In genomic region chr5:61333351-61334223, GRCh38 we compare ENCODE assay signal across 1 cellular context.
A peak's percentile ranks its signal among the peaks of the same experiment; 100 is the strongest.
TF ChIP-seq lines count a peak whose summit lies in the region.

No MANE protein-coding gene starts in this region.

TF ChIP-seq in HEK293, 187 proteins besides CTCF, POLR2A, EP300 and RAD21 (continued from another document):
- TF ChIP-seq, protein P1, sequence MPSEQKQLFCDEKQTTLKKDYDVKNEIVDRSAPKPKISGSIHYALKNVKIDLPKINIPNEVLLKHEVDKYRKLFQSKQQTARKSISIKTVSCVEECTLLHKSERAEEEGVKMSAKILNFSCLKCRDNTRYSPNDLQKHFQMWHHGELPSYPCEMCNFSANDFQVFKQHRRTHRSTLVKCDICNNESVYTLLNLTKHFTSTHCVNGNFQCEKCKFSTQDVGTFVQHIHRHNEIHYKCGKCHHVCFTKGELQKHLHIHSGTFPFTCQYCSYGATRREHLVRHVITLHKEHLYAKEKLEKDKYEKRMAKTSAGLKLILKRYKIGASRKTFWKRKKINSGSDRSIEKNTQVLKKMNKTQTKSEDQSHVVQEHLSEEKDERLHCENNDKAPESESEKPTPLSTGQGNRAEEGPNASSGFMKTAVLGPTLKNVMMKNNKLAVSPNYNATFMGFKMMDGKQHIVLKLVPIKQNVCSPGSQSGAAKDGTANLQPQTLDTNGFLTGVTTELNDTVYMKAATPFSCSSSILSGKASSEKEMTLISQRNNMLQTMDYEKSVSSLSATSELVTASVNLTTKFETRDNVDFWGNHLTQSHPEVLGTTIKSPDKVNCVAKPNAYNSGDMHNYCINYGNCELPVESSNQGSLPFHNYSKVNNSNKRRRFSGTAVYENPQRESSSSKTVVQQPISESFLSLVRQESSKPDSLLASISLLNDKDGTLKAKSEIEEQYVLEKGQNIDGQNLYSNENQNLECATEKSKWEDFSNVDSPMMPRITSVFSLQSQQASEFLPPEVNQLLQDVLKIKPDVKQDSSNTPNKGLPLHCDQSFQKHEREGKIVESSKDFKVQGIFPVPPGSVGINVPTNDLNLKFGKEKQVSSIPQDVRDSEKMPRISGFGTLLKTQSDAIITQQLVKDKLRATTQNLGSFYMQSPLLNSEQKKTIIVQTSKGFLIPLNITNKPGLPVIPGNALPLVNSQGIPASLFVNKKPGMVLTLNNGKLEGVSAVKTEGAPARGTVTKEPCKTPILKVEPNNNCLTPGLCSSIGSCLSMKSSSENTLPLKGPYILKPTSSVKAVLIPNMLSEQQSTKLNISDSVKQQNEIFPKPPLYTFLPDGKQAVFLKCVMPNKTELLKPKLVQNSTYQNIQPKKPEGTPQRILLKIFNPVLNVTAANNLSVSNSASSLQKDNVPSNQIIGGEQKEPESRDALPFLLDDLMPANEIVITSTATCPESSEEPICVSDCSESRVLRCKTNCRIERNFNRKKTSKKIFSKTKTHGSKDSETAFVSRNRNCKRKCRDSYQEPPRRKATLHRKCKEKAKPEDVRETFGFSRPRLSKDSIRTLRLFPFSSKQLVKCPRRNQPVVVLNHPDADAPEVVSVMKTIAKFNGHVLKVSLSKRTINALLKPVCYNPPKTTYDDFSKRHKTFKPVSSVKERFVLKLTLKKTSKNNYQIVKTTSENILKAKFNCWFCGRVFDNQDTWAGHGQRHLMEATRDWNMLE (tag by site-specific recombination; conservative IDR thresholded peaks at IDR 0.05; ENCODE audit: low read depth): no peak
- TF ChIP-seq, protein P2, sequence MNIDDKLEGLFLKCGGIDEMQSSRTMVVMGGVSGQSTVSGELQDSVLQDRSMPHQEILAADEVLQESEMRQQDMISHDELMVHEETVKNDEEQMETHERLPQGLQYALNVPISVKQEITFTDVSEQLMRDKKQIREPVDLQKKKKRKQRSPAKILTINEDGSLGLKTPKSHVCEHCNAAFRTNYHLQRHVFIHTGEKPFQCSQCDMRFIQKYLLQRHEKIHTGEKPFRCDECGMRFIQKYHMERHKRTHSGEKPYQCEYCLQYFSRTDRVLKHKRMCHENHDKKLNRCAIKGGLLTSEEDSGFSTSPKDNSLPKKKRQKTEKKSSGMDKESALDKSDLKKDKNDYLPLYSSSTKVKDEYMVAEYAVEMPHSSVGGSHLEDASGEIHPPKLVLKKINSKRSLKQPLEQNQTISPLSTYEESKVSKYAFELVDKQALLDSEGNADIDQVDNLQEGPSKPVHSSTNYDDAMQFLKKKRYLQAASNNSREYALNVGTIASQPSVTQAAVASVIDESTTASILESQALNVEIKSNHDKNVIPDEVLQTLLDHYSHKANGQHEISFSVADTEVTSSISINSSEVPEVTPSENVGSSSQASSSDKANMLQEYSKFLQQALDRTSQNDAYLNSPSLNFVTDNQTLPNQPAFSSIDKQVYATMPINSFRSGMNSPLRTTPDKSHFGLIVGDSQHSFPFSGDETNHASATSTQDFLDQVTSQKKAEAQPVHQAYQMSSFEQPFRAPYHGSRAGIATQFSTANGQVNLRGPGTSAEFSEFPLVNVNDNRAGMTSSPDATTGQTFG (tag by site-specific recombination; IDR thresholded peaks at IDR 0.05; ENCODE audit: borderline replicate concordance): no peak
- TF ChIP-seq ZNF600 (tag by site-specific recombination; IDR thresholded peaks at IDR 0.05) (0 out of 2 replicates have a peak, but pooled peaks have one; percentile 34), REPIN1 (tag by site-specific recombination; IDR thresholded peaks at IDR 0.05; ENCODE audit: low read depth) (no peak), ZNF169 (tag by site-specific recombination; IDR thresholded peaks at IDR 0.05) (no peak)
TF ChIP-seq in HEK293: peak in this region for 3.
